ENCODE assay signal across 8 cellular contexts in genomic region chr4:158670975-158671664, GRCh38. TPM values are rescaled to one million over a fixed set of nuclear protein-coding genes. Genes with fewer than 3 reads are reported as not detected.
A peak's percentile ranks its signal among the peaks of the same experiment; 100 is the strongest.
DNase-seq lines count a peak whose midpoint lies in the region; ATAC-seq, FAIRE-seq and TF ChIP-seq lines count a peak whose summit lies in the region.

No MANE protein-coding gene starts in this region.

- no peak for TF ChIP-seq POLR2A in A549 (IDR thresholded peaks at IDR 0.05; ENCODE audit: low read length)
- TF ChIP-seq POLR2A in GM18505 (IDR thresholded peaks at IDR 0.05; ENCODE audit: borderline replicate concordance, extremely low read depth, insufficient read depth, insufficient read length) = peak; percentile 49

- 4% methylated on average over 22 of the region's 35 CpGs for WGBS in A549 (ENCODE audit: missing lambda C conversion rate)

- FAIRE-seq in A549 (lab: Jason Lieb, UNC) = no peak

- peaks cover 12% of the 10 kb centered on the region; the same call in 2 of the 3 replicates for H3K4me1 ChIP-seq in A549

- peak overlapping the region; percentile 71 to 88 for H3K27ac ChIP-seq in A549
- H3K27ac ChIP-seq in coronary artery = peak overlapping the region; percentile 90 to 96

- ATAC-seq in A549 (peak; percentile 42 to 54), GM18505 (IDR thresholded peaks at IDR 0.05; ENCODE audit: unreplicated experiment) (peak; percentile 32), HG02973 (IDR thresholded peaks at IDR 0.05; ENCODE audit: unreplicated experiment) (peak; percentile 34), left lobe of liver (no peak)

- peak; percentile 36 to 42 for DNase-seq in A549 (ENCODE audit: low read depth in 1 of 2, low spot score in 1 of 2)
- DNase-seq in NCI-H2196 (lab: John Stamatoyannopoulos, UW; ENCODE audit: unreplicated experiment) = peak; percentile 57
- DNase-seq in activated CD4-positive, alpha-beta T cell treated with anti-CD3 and anti-CD28 coated beads for 1 hour = peak; percentile 14
- DNase-seq in coronary artery (ENCODE audit: low spot score) = no peak
- DNase-seq in left lobe of liver (ENCODE audit: low spot score) = peak; percentile 58
- peak; percentile 64 to 68 for DNase-seq in stimulated activated CD4-positive, alpha-beta T cell treated with anti-CD3 and anti-CD28 coated beads, Interleukin-2, amount 100 ng/mL, for 24 hours

- POLR2A ChIA-PET in A549 (lab: Yijun Ruan, JAX) = interaction anchor here (0.5 kb wide), 1 partner anchor 452 kb away, joined by 3 read pairs; no protein-coding TSS in a partner anchor

- no peaks in the 10 kb centered on the region for H3K9me3 ChIP-seq in A549

- no peak for TF ChIP-seq EP300 in A549 (IDR thresholded peaks at IDR 0.05)

- TF ChIP-seq CTCF in A549 (IDR thresholded peaks at IDR 0.05) (no peak), coronary artery (IDR thresholded peaks at IDR 0.05) (no peak)

- CTCF ChIA-PET in A549 (lab: Yijun Ruan, JAX) = interaction anchor here (1.2 to 1.6 kb wide), 3 partner anchors 9 to 532 kb away, joined by 3 to 4 read pairs (median 3); no protein-coding TSS in a partner anchor

- no peak for TF ChIP-seq RAD21 in A549 (conservative IDR thresholded peaks at IDR 0.05 in 1 of 2, IDR thresholded peaks at IDR 0.05 in 1 of 2)

- H3K4me2 ChIP-seq in A549 = peak overlapping the region; percentile 94

- peak overlapping the region; percentile 85 for H3K4me3 ChIP-seq in A549
- H3K4me3 ChIP-seq in coronary artery = peak overlapping the region; percentile 78

TF ChIP-seq in A549, 52 proteins besides CTCF, POLR2A, EP300 and RAD21:
- TF ChIP-seq MAX (IDR thresholded peaks at IDR 0.05) (peak; percentile 21; the same call in 1 of the 2 replicates), USF2 (IDR thresholded peaks at IDR 0.05) (peak; percentile 20; the same call in 1 of the 2 replicates), E2F6 (IDR thresholded peaks at IDR 0.05; ENCODE audit: borderline replicate concordance, low read depth) (peak; percentile 7; the same call in 1 of the 2 replicates), HOXB5 (CRISPR knock-in tag; IDR thresholded peaks at IDR 0.05) (no peak), ATOH8 (CRISPR knock-in tag; IDR thresholded peaks at IDR 0.05; ENCODE audit: low read depth) (no peak)

RNA-seq across cellular contexts. Expression of gene C4orf46, which starts 0.6 kb away (rescaled TPM):
- polyA plus RNA-seq in A549 (2011; rRNA removed) (23.7 and 29.0 TPM in 2 replicates), A549 (2017; fragmentation: RNase III; extraction: RNeasy Plus Mini Kit Qiagen cat#74134 plus additional on column Dnase treatment) (10.7 to 11.2 TPM (median 10.9 TPM) in 3 replicates)
- polyA plus RNA-seq in A549 (2012; cell fraction: cytosol; rRNA removed) = 6.7 and 8.8 TPM in 2 replicates
- polyA plus RNA-seq in A549 (2012; cell fraction: nucleus; rRNA removed) = 2.2 and 3.3 TPM in 2 replicates
- polyA minus RNA-seq in A549 (2011; rRNA and poly(A)+ RNA removed) = 4.2 and 4.3 TPM in 2 replicates
- total RNA-seq in left lobe of liver = 0.60 TPM

RNA-seq across cellular contexts. Expression of gene ETFDH, which starts 1.0 kb away (rescaled TPM):
- 13.4 and 15.7 TPM in 2 replicates for polyA plus RNA-seq in A549 (2011; rRNA removed)
- 5.8 and 6.0 TPM in 2 replicates for polyA plus RNA-seq in A549 (2012; cell fraction: cytosol; rRNA removed)
- 5.6 and 8.1 TPM in 2 replicates for polyA plus RNA-seq in A549 (2012; cell fraction: nucleus; rRNA removed)
- 6.7 to 9.4 TPM (median 7.9 TPM) in 3 replicates for polyA plus RNA-seq in A549 (2017; fragmentation: RNase III; extraction: RNeasy Plus Mini Kit Qiagen cat#74134 plus additional on column Dnase treatment)
- 2.6 and 5.1 TPM in 2 replicates for polyA minus RNA-seq in A549 (2011; rRNA and poly(A)+ RNA removed)
- 134 TPM for total RNA-seq in left lobe of liver

RNA-seq across cellular contexts. Expression of gene PPID, which starts 52.1 kb away (rescaled TPM):
- polyA plus RNA-seq in A549 (2011; rRNA removed) = 30.7 and 31.6 TPM in 2 replicates
- 23.7 and 26.6 TPM in 2 replicates for polyA plus RNA-seq in A549 (2012; cell fraction: cytosol; rRNA removed)
- polyA plus RNA-seq in A549 (2012; cell fraction: nucleus; rRNA removed) = 9.0 and 14.4 TPM in 2 replicates
- 43.3 to 52.1 TPM (median 44.1 TPM) in 3 replicates for polyA plus RNA-seq in A549 (2017; fragmentation: RNase III; extraction: RNeasy Plus Mini Kit Qiagen cat#74134 plus additional on column Dnase treatment)
- 7.1 and 7.4 TPM in 2 replicates for polyA minus RNA-seq in A549 (2011; rRNA and poly(A)+ RNA removed)
- 12.5 TPM for total RNA-seq in left lobe of liver
